ENCODE assay signal across 14 cellular contexts in genomic region chr11:86247608-86248007, GRCh38. TPM values are rescaled to one million over a fixed set of nuclear protein-coding genes. Genes with fewer than 3 reads are reported as not detected.
DNase-seq lines count a peak whose midpoint lies in the region; ATAC-seq and TF ChIP-seq lines count a peak whose summit lies in the region.
"Had no signal": no experiment of that assay in that cellular context is flagged by ENCODE, and none has a peak within 500 bp of the region (broad histone marks: within the 10 kb centered on the region; RNA-seq: fewer than 3 reads in every experiment).

No MANE protein-coding gene starts in this region.

- no peak for ATAC-seq in T-cell (replicated peaks in 1 of 4)
- no peak for ATAC-seq in memory B cell (ENCODE audit: low read depth)
- no peak for ATAC-seq in gastrocnemius medialis
- ATAC-seq: stimulated activated naive CD8-positive, alpha-beta T cell treated with anti-CD3 and anti-CD28 coated beads, Interleukin-15, amount 100 ng/mL, for 72 hours had no signal

- peak; percentile 20 for DNase-seq in Calu3
- DNase-seq in HEK293T (ENCODE audit: extremely low spot score) = no peak
- DNase-seq in T-cell = no peak
- no peak for DNase-seq in memory B cell (ENCODE audit: low spot score in 2 of 2)
- DNase-seq in gastrocnemius medialis = no peak
- DNase-seq in left ventricle myocardium inferior = no peak
- no peak for DNase-seq in foreskin melanocyte
- DNase-seq: amygdala; GF-D8; GOT3; NCI-H1048; stimulated activated CD4-positive, alpha-beta T cell treated with anti-CD3 and anti-CD28 coated beads, Interleukin-15, amount 100 ng/mL, for 24 hours; stimulated activated naive CD8-positive, alpha-beta T cell treated with anti-CD3 and anti-CD28 coated beads, Interleukin-15, amount 100 ng/mL, for 72 hours had no signal

- H3K27ac Mint-ChIP-seq in Calu3 (ENCODE audit: unreplicated experiment) (peak overlapping the region; percentile 20), T-cell (peak overlapping the region in 1 of 2 donors; percentile 58), memory B cell (peak overlapping the region; percentile 80)

- no peak overlapping the region for H3K27ac ChIP-seq in gastrocnemius medialis
- no peak overlapping the region for H3K27ac ChIP-seq in left ventricle myocardium inferior (replicated peaks)
- H3K27ac ChIP-seq: VCaP had no signal

- H3K4me3 Mint-ChIP-seq in Calu3 (ENCODE audit: low read depth, unreplicated experiment) (peak overlapping the region; percentile 62), T-cell (peak overlapping the region in 2 of 3 donors; percentile 34 to 59), memory B cell (peak overlapping the region; percentile 75)

- H3K4me1 ChIP-seq in gastrocnemius medialis (peaks cover 15 to 37% of the 10 kb centered on the region in 2 donors), left ventricle myocardium inferior (peaks cover 70% of the 10 kb centered on the region)

- TF ChIP-seq POLR2A in gastrocnemius medialis (IDR thresholded peaks at IDR 0.05) = no peak

- H3K27me3 Mint-ChIP-seq in Calu3 (ENCODE audit: unreplicated experiment) = no peaks in the 10 kb centered on the region
- H3K27me3 Mint-ChIP-seq in T-cell = no peaks in the 10 kb centered on the region
- H3K27me3 Mint-ChIP-seq in memory B cell = no peaks in the 10 kb centered on the region
- H3K27me3 Mint-ChIP-seq: stimulated activated naive CD8-positive, alpha-beta T cell treated with anti-CD3 and anti-CD28 coated beads, Interleukin-15, amount 100 ng/mL, for 72 hours had no signal

- no TSS peak for BruUV-seq in Calu3 (replicated peaks; lab: Mats Ljungman, UMichigan)

- no peaks in the 10 kb centered on the region for H3K36me3 ChIP-seq in gastrocnemius medialis
- no peaks in the 10 kb centered on the region for H3K36me3 ChIP-seq in left ventricle myocardium inferior

- POLR2A ChIA-PET in HEK293T (lab: Yijun Ruan, JAX) = interaction anchor here (0.6 kb wide), 1 partner anchor 677 kb away, joined by 3 read pairs; no protein-coding TSS in a partner anchor
- POLR2A ChIA-PET in T-cell (lab: Charles Lee) = interaction anchor here in 1 of 2 donors (1.0 kb wide), 1 partner anchor 34 kb away, joined by 4 read pairs; no protein-coding TSS in a partner anchor

- in situ Hi-C loops in gastrocnemius medialis (cut with MboI; ENCODE audit: low sequenced_read_pairs in 4 of 4) = loop anchor here in 1 of 4 donors (25.0 kb wide), 1 partner anchor 635 kb away; no protein-coding TSS in a partner anchor

- CTCF ChIA-PET in Calu3 (lab: Charles Lee) = no interaction called here
- CTCF ChIA-PET in HEK293T (lab: Yijun Ruan, JAX) = no interaction called here
- CTCF ChIA-PET in T-cell (lab: Charles Lee) = interaction anchor here in 1 of 2 donors (0.6 kb wide), 1 partner anchor 205 kb away, joined by 5 read pairs; no protein-coding TSS in a partner anchor

- H3K4me1 Mint-ChIP-seq in Calu3 (ENCODE audit: low read depth, unreplicated experiment) = peaks cover 23% of the 10 kb centered on the region
- peaks cover 46 to 52% (median 50%) of the 10 kb centered on the region in 3 donors for H3K4me1 Mint-ChIP-seq in T-cell
- peaks cover 32% of the 10 kb centered on the region for H3K4me1 Mint-ChIP-seq in memory B cell

- H3K27me3 ChIP-seq in gastrocnemius medialis (no peaks in the 10 kb centered on the region), left ventricle myocardium inferior (ENCODE audit: low read depth) (no peaks in the 10 kb centered on the region)

- TF ChIP-seq CTCF in Calu3 (IDR thresholded peaks at IDR 0.05; ENCODE audit: unreplicated experiment) = no peak
- TF ChIP-seq CTCF in gastrocnemius medialis (IDR thresholded peaks at IDR 0.05 in 4 of 5, conservative IDR thresholded peaks at IDR 0.05 in 1 of 5) = no peak
- TF ChIP-seq CTCF in left ventricle myocardium inferior (IDR thresholded peaks at IDR 0.05; ENCODE audit: borderline replicate concordance) = no peak

- H3K36me3 Mint-ChIP-seq in Calu3 (ENCODE audit: insufficient read depth, unreplicated experiment) (peaks cover 17% of the 10 kb centered on the region), T-cell (peaks cover 13% of the 10 kb centered on the region), memory B cell (peaks cover 5% of the 10 kb centered on the region)

- intact Hi-C loops in Calu3 (cut with micrococcal nuclease; ENCODE audit: unreplicated experiment) (no loop called here), gastrocnemius medialis (cut with DNase I; ENCODE audit: low total_unique reads) (loop anchor here (5.0 to 10.0 kb wide), 4 partner anchors 427 to 707 kb away; partner anchors contain the start of genes FZD4, ME3 and TMEM126A), left ventricle myocardium inferior (cut with micrococcal nuclease) (no loop called here)

- H3K4me3 ChIP-seq in gastrocnemius medialis (no peak overlapping the region), left ventricle myocardium inferior (no peak overlapping the region)

- no peaks in the 10 kb centered on the region for H3K9me3 Mint-ChIP-seq in Calu3 (ENCODE audit: low read depth, unreplicated experiment)
- H3K9me3 Mint-ChIP-seq in T-cell = no peaks in the 10 kb centered on the region
- H3K9me3 Mint-ChIP-seq in memory B cell = no peaks in the 10 kb centered on the region
- H3K9me3 Mint-ChIP-seq: stimulated activated naive CD8-positive, alpha-beta T cell treated with anti-CD3 and anti-CD28 coated beads, Interleukin-15, amount 100 ng/mL, for 72 hours had no signal

- no peaks in the 10 kb centered on the region for H3K9me3 ChIP-seq in gastrocnemius medialis
- no peaks in the 10 kb centered on the region for H3K9me3 ChIP-seq in left ventricle myocardium inferior (replicated peaks)

TF ChIP-seq in HEK293T, 16 proteins besides CTCF, POLR2A, EP300 and RAD21:
- no peak for TF ChIP-seq HDGF (IDR thresholded peaks at IDR 0.05; ENCODE audit: borderline replicate concordance)
- peak; percentile 66 for TF ChIP-seq PKNOX1 (IDR thresholded peaks at IDR 0.05)
- no peak for TF ChIP-seq SP1 (IDR thresholded peaks at IDR 0.05)
- TF ChIP-seq NFRKB (IDR thresholded peaks at IDR 0.05) = no peak

RNA-seq across cellular contexts. Expression of gene EED, which starts 3.1 kb away (rescaled TPM):
- total RNA-seq in Calu3 (2022) (24.2 and 24.4 TPM in 2 replicates), T-cell (10 to 100 TPM; 31.6 to 37.6 (median 35.7) TPM), gastrocnemius medialis (10 to 100 TPM in 1 of 4 donors, 1 to 10 TPM in 3; 5.2 to 12.1 (median 8.5) TPM), left ventricle myocardium inferior (13.1 TPM)

RNA-seq across cellular contexts. Expression of gene HIKESHI, which starts 54.4 kb away (rescaled TPM):
- total RNA-seq in Calu3 (2022) (22.9 and 24.8 TPM in 2 replicates), T-cell (10 to 100 TPM; 20.6 to 32.1 (median 28.7) TPM), gastrocnemius medialis (10 to 100 TPM; 30.1 to 60.9 (median 51.8) TPM), left ventricle myocardium inferior (48.1 TPM)
